Comparison of ENCODE assay signal across 2 cellular contexts in genomic region chr5:56481998-56482698, GRCh38.
TF ChIP-seq lines count a peak whose summit lies in the region.

No MANE protein-coding gene starts in this region.

TF ChIP-seq in SK-N-SH, 30 proteins besides CTCF, POLR2A, EP300 and RAD21 (continued from another document):
- TF ChIP-seq PBX3 (IDR thresholded peaks at IDR 0.05) = no peak
- no peak for TF ChIP-seq IRF3 (IDR thresholded peaks at IDR 0.05; ENCODE audit: low read depth, low read length)

TF ChIP-seq in SK-N-SH treated with all-trans-retinoic acid at 6 μM for 48 hours, 23 proteins besides CTCF, POLR2A, EP300 and RAD21 (continued from another document):
- no peak for TF ChIP-seq PATZ1 (CRISPR knock-in tag; IDR thresholded peaks at IDR 0.05; ENCODE audit: borderline replicate concordance)
- no peak for TF ChIP-seq POU6F1 (CRISPR knock-in tag; IDR thresholded peaks at IDR 0.05; ENCODE audit: borderline replicate concordance, low read depth)
- no peak for TF ChIP-seq ARNTL (CRISPR knock-in tag; IDR thresholded peaks at IDR 0.05; ENCODE audit: borderline replicate concordance, low read depth)
- TF ChIP-seq ZFP30 (CRISPR knock-in tag; IDR thresholded peaks at IDR 0.05) = no peak
- no peak for TF ChIP-seq CSDC2 (CRISPR knock-in tag; IDR thresholded peaks at IDR 0.05)
- no peak for TF ChIP-seq ZNF70 (CRISPR knock-in tag; IDR thresholded peaks at IDR 0.05)
- no peak for TF ChIP-seq ZC3H10 (CRISPR knock-in tag; IDR thresholded peaks at IDR 0.05)
- no peak for TF ChIP-seq GLIS3 (CRISPR knock-in tag; IDR thresholded peaks at IDR 0.05)
